8 cellular contexts compared by ENCODE assay signal in the genomic region with DNA sequence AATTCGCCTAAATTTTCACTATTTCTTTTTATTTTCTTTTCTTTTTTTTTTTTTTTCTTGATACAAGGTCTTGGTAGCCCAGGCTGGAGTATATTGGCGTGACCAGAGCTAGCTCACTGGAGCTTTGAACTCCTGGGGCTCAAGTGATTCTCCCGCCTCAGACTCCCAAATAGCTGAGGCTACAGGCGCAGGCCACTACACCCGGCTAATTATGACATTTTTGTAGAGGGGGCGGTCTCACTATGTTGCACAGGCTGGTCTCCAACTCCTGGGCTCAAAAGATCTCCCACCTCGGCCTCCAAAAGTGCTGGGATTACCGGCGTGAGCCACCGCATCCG. TPM values are rescaled to one million over a fixed set of nuclear protein-coding genes. Genes with fewer than 3 reads are reported as not detected.
A peak's percentile ranks its signal among the peaks of the same experiment; 100 is the strongest.
DNase-seq lines count a peak whose midpoint lies in the region; ATAC-seq lines count a peak whose summit lies in the region.

No MANE protein-coding gene starts in this region.

- no peak overlapping the region for H3K27ac ChIP-seq in iPS-20b (ENCODE audit: low read length)
- H3K27ac ChIP-seq in subcutaneous abdominal adipose tissue (ENCODE audit: low read depth, low read length) = peak overlapping the region; percentile 80

- H3K4me3 ChIP-seq in iPS-20b (ENCODE audit: low read length) (peak overlapping the region; percentile 93), subcutaneous abdominal adipose tissue (ENCODE audit: low read depth in 1 of 5, low read length in 5 of 5) (peak overlapping the region; percentile 77 to 86 (median 83))

- H3K27ac Mint-ChIP-seq in T-helper 2 cell treated with Interferon-gamma antibody and Interleukin-4, amounts not matched to agents 5 μg/mL and 100 μg/mL, for 36 hours = peak overlapping the region; percentile 90
- H3K27ac Mint-ChIP-seq in activated T-helper 17 cell treated with anti-CD3 and anti-CD28 coated beads, Interleukin-2, amount 50 U/mL, for 72 hours = peak overlapping the region; percentile 96

- H3K4me3 Mint-ChIP-seq in T-helper 2 cell treated with Interferon-gamma antibody and Interleukin-4, amounts not matched to agents 5 μg/mL and 100 μg/mL, for 36 hours = peak overlapping the region; percentile 85
- peak overlapping the region; percentile 88 for H3K4me3 Mint-ChIP-seq in activated T-helper 17 cell treated with anti-CD3 and anti-CD28 coated beads, Interleukin-2, amount 50 U/mL, for 72 hours

- no peaks in the 10 kb centered on the region for H3K9me3 Mint-ChIP-seq in T-helper 2 cell treated with Interferon-gamma antibody and Interleukin-4, amounts not matched to agents 5 μg/mL and 100 μg/mL, for 36 hours
- H3K9me3 Mint-ChIP-seq in activated T-helper 17 cell treated with anti-CD3 and anti-CD28 coated beads, Interleukin-2, amount 50 U/mL, for 72 hours = no peaks in the 10 kb centered on the region

- H3K9me3 ChIP-seq in iPS-20b (ENCODE audit: insufficient read depth, low read depth, low read length) (no peaks in the 10 kb centered on the region), subcutaneous abdominal adipose tissue (ENCODE audit: control insufficient read depth in 5 of 5, low read length in 5 of 5) (no peaks in the 10 kb centered on the region)

- no peak for ATAC-seq in activated T-helper 17 cell treated with anti-CD3 and anti-CD28 coated beads, Interleukin-2, amount 50 U/mL, for 72 hours (replicated peaks)

- H3K9ac ChIP-seq in iPS-20b (ENCODE audit: low read depth, low read length) (peak overlapping the region; percentile 94; the same call in 1 of the 2 replicates), subcutaneous abdominal adipose tissue (ENCODE audit: low read length in 5 of 5) (peak overlapping the region; percentile 73 to 93 (median 83))

- H3K4me1 ChIP-seq in iPS-20b (ENCODE audit: insufficient read depth, low read length) (peaks cover 3% of the 10 kb centered on the region; the same call in 1 of the 2 replicates), subcutaneous abdominal adipose tissue (ENCODE audit: control insufficient read depth in 5 of 5, insufficient read depth in 5 of 5, low read length in 5 of 5) (peaks cover 0 to 13% (median 10%) of the 10 kb centered on the region in 5 donors)

- H3K36me3 ChIP-seq in iPS-20b (ENCODE audit: insufficient read depth, low read depth, low read length) = no peaks in the 10 kb centered on the region
- no peaks in the 10 kb centered on the region for H3K36me3 ChIP-seq in subcutaneous abdominal adipose tissue (ENCODE audit: control insufficient read depth in 5 of 5, insufficient read depth in 5 of 5, low read length in 5 of 5)

- peaks cover 6% of the 10 kb centered on the region for H3K4me1 Mint-ChIP-seq in T-helper 2 cell treated with Interferon-gamma antibody and Interleukin-4, amounts not matched to agents 5 μg/mL and 100 μg/mL, for 36 hours (ENCODE audit: low read depth)
- H3K4me1 Mint-ChIP-seq in activated T-helper 17 cell treated with anti-CD3 and anti-CD28 coated beads, Interleukin-2, amount 50 U/mL, for 72 hours = no peaks in the 10 kb centered on the region

- DNase-seq in T-helper 2 cell treated with Interferon-gamma antibody and Interleukin-4, amounts not matched to agents 5 μg/mL and 100 μg/mL, for 36 hours (ENCODE audit: low spot score) = no peak
- DNase-seq in T-helper 2 cell (no peak), NCI-H2029 treated with DMSO at 0.1 percent for 48 hours (lab: John Stamatoyannopoulos, UW) (no peak), ecto neural progenitor cell (ENCODE audit: low spot score) (no peak)
- DNase-seq in stimulated activated CD4-positive, alpha-beta T cell treated with anti-CD3 and anti-CD28 coated beads, Interleukin-2, amount 100 ng/mL, for 24 hours = no peak

- H3K27me3 ChIP-seq in iPS-20b (ENCODE audit: insufficient read depth, low read length) = no peaks in the 10 kb centered on the region
- H3K27me3 ChIP-seq in subcutaneous abdominal adipose tissue (ENCODE audit: control insufficient read depth in 5 of 5, insufficient read depth in 4 of 5, low read length in 5 of 5) = no peaks in the 10 kb centered on the region

- H3K36me3 Mint-ChIP-seq in T-helper 2 cell treated with Interferon-gamma antibody and Interleukin-4, amounts not matched to agents 5 μg/mL and 100 μg/mL, for 36 hours (ENCODE audit: low read depth) = no peaks in the 10 kb centered on the region
- H3K36me3 Mint-ChIP-seq in activated T-helper 17 cell treated with anti-CD3 and anti-CD28 coated beads, Interleukin-2, amount 50 U/mL, for 72 hours (ENCODE audit: low read depth) = peaks cover 5% of the 10 kb centered on the region

- no peaks in the 10 kb centered on the region for H3K27me3 Mint-ChIP-seq in T-helper 2 cell treated with Interferon-gamma antibody and Interleukin-4, amounts not matched to agents 5 μg/mL and 100 μg/mL, for 36 hours (ENCODE audit: low read depth)
- no peaks in the 10 kb centered on the region for H3K27me3 Mint-ChIP-seq in activated T-helper 17 cell treated with anti-CD3 and anti-CD28 coated beads, Interleukin-2, amount 50 U/mL, for 72 hours

RNA-seq across cellular contexts. Expression of gene LSM14A, which starts 37.3 kb away (rescaled TPM):
- total RNA-seq in activated T-helper 17 cell treated with anti-CD3 and anti-CD28 coated beads, Interleukin-2, amount 50 U/mL, for 72 hours = 100 to 1,000 TPM in 1 of 2 donors, 10 to 100 TPM in 1; 88.5 to 105 TPM
